8 cellular contexts compared by ENCODE assay signal in the genomic region with DNA sequence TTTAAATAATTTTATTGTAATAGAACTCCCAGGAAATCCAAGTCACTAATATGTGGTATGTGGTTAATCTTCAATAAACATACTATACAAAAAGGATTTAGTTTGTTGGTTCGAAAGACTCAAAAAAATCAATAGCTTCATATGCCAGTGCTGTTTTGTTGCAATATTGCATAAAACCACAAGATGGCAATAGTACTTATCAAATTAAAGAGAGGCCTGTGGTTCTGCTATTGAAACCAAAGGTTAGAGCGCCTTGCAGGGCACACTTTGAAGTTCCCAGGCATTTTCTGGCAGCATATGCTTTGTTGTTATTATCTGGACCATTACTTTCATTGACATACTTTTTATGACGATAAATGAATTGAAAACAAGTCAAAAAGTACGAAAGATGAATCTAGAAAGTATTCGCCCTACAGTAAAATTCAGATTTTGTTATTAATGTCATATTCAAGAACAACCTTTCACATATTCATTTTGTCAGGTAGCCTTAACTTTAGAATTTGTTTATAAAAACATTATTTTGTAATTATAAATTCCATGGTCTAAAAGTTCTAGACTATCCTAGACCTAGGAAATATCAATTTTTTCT.
A peak's percentile ranks its signal among the peaks of the same experiment; 100 is the strongest.
DNase-seq lines count a peak whose midpoint lies in the region; ATAC-seq and TF ChIP-seq lines count a peak whose summit lies in the region.

No MANE protein-coding gene starts in this region.

- TF ChIP-seq CTCF in LNCAP (IDR thresholded peaks at IDR 0.05): peak; percentile 76
- peak; percentile 89 for TF ChIP-seq CTCF in OCI-LY7 (conservative IDR thresholded peaks at IDR 0.05; ENCODE audit: low read length)
- peak; percentile 47 to 82 (median 78) for TF ChIP-seq CTCF in upper lobe of left lung (IDR thresholded peaks at IDR 0.05)

- no peak overlapping the region for H2AFZ ChIP-seq in OCI-LY7 (ENCODE audit: low read length)

- H3K36me3 Mint-ChIP-seq in activated CD4-positive, alpha-beta T cell treated with anti-CD3 and anti-CD28 coated beads, Interleukin-2, amount 10 ng/mL, durations not matched to agents 24 days and 14 days (ENCODE audit: low read depth): no peaks in the 10 kb centered on the region

- POLR2A ChIA-PET in OCI-LY7 (lab: Charles Lee): interaction anchor here (0.6 kb wide), 1 partner anchor 433 kb away, joined by 3 read pairs; no protein-coding TSS in a partner anchor

- H3K4me3 ChIP-seq in OCI-LY7 (ENCODE audit: low read depth, low read length, poor library complexity, severe bottlenecking): no peak overlapping the region
- no peak overlapping the region for H3K4me3 ChIP-seq in upper lobe of left lung

- ATAC-seq in GM21786 (IDR thresholded peaks at IDR 0.05; ENCODE audit: unreplicated experiment) (peak; percentile 65), upper lobe of left lung (ENCODE audit: low FRiP score in 2 of 2) (peak; percentile 65 to 86)

- H3K9me2 ChIP-seq in OCI-LY7 (ENCODE audit: insufficient read depth, low read length): no peaks in the 10 kb centered on the region

- no peaks in the 10 kb centered on the region for H3K4me1 Mint-ChIP-seq in activated CD4-positive, alpha-beta T cell treated with anti-CD3 and anti-CD28 coated beads, Interleukin-2, amount 10 ng/mL, durations not matched to agents 24 days and 14 days

- H3K4me3 Mint-ChIP-seq in activated CD4-positive, alpha-beta T cell treated with anti-CD3 and anti-CD28 coated beads, Interleukin-2, amount 10 ng/mL, durations not matched to agents 24 days and 14 days: no peak overlapping the region

- DNase-seq in activated CD4-positive, alpha-beta T cell treated with anti-CD3 and anti-CD28 coated beads, Interleukin-2, amount 10 ng/mL, durations not matched to agents 24 days and 14 days: peak; percentile 73
- DNase-seq in activated CD4-positive, alpha-beta T cell treated with anti-CD3 and anti-CD28 coated beads, Interleukin-2, amount 50 U/mL, for 48 hours: no peak
- DNase-seq in OCI-LY7 (ENCODE audit: low spot score) (peak; percentile 72), cerebellar cortex (ENCODE audit: low spot score) (peak; percentile 88), left kidney (ENCODE audit: low read depth, low spot score) (peak; percentile 83), upper lobe of left lung (no peak)

- H3K27me3 Mint-ChIP-seq in activated CD4-positive, alpha-beta T cell treated with anti-CD3 and anti-CD28 coated beads, Interleukin-2, amount 10 ng/mL, durations not matched to agents 24 days and 14 days: no peaks in the 10 kb centered on the region

- BruUV-seq in OCI-LY7 (replicated peaks; lab: Mats Ljungman, UMichigan): no TSS peak

- intact Hi-C loops in activated CD4-positive, alpha-beta T cell treated with anti-CD3 and anti-CD28 coated beads, Interleukin-2, amount 10 ng/mL, durations not matched to agents 24 days and 14 days (cut with micrococcal nuclease): loop anchor here (2.0 kb wide), 1 partner anchor 292 kb away; no protein-coding TSS in a partner anchor
- intact Hi-C loops in OCI-LY7 (cut with micrococcal nuclease; ENCODE audit: unreplicated experiment): loop anchor here (5.0 to 10.0 kb wide), 2 partner anchors 296 to 879 kb away; no protein-coding TSS in a partner anchor

- H3K4me1 ChIP-seq in OCI-LY7 (ENCODE audit: insufficient read depth, low read length, poor library complexity, severe bottlenecking) (no peaks in the 10 kb centered on the region), upper lobe of left lung (peaks cover 0 to 7% (median 0%) of the 10 kb centered on the region in 4 donors)

- TF ChIP-seq EP300 in upper lobe of left lung (IDR thresholded peaks at IDR 0.05): no peak

- no peaks in the 10 kb centered on the region for H3K27me3 ChIP-seq in upper lobe of left lung

- no peak for TF ChIP-seq POLR2A in upper lobe of left lung (IDR thresholded peaks at IDR 0.05)

- H3K27ac Mint-ChIP-seq in activated CD4-positive, alpha-beta T cell treated with anti-CD3 and anti-CD28 coated beads, Interleukin-2, amount 10 ng/mL, durations not matched to agents 24 days and 14 days: no peak overlapping the region

- H3K27ac ChIP-seq in OCI-LY7 (ENCODE audit: low read depth, low read length, poor library complexity, severe bottlenecking) (no peak overlapping the region), upper lobe of left lung (no peak overlapping the region)

- H3K79me2 ChIP-seq in OCI-LY7 (ENCODE audit: insufficient read depth, low read depth, low read length): no peaks in the 10 kb centered on the region

- H3K36me3 ChIP-seq in OCI-LY7 (ENCODE audit: insufficient read depth, low read length) (no peaks in the 10 kb centered on the region), upper lobe of left lung (no peaks in the 10 kb centered on the region)

- no peak overlapping the region for H3K4me2 ChIP-seq in OCI-LY7 (ENCODE audit: low read length)

- CTCF ChIA-PET in OCI-LY7 (lab: Charles Lee; ENCODE audit: unreplicated experiment): no interaction called here

- 44 to 45% methylated on average over 5 of the region's 5 CpGs for WGBS in upper lobe of left lung, 2 donors

- H4K20me1 ChIP-seq in OCI-LY7 (ENCODE audit: insufficient read depth, low read length): no peaks in the 10 kb centered on the region

- no peaks in the 10 kb centered on the region for H3K9me3 Mint-ChIP-seq in activated CD4-positive, alpha-beta T cell treated with anti-CD3 and anti-CD28 coated beads, Interleukin-2, amount 10 ng/mL, durations not matched to agents 24 days and 14 days

- H3K9me3 ChIP-seq in OCI-LY7 (ENCODE audit: low read length) (no peaks in the 10 kb centered on the region), upper lobe of left lung (no peaks in the 10 kb centered on the region)

Comparison
In these comparisons a context has a peak if more than half of its experiments do, and no peak if none do; other contexts are left out.
1. DNase-seq: peak in activated CD4-positive, alpha-beta T cell treated with anti-CD3 and anti-CD28 coated beads, Interleukin-2, amount 10 ng/mL, durations not matched to agents 24 days and 14 days (single experiment), OCI-LY7 (single experiment), cerebellar cortex (single experiment) and left kidney (single experiment); none in activated CD4-positive, alpha-beta T cell treated with anti-CD3 and anti-CD28 coated beads, Interleukin-2, amount 50 U/mL, for 48 hours (0 of 2) and upper lobe of left lung (0 of 2).
2. Peak in every context shown above with its lines, with median percentiles within 50 percentile points of each other: CTCF ChIP-seq.